In genomic region chr19:58001895-58002369, GRCh38 we compare ENCODE assay signal across 9 cellular contexts. TPM values are rescaled to one million over a fixed set of nuclear protein-coding genes. Genes with fewer than 3 reads are reported as not detected.
DNase-seq lines count a peak whose midpoint lies in the region; ATAC-seq and TF ChIP-seq lines count a peak whose summit lies in the region.
"Had no signal": no experiment of that assay in that cellular context is flagged by ENCODE, and none has a peak within 500 bp of the region (broad histone marks: within the 10 kb centered on the region; RNA-seq: fewer than 3 reads in every experiment).

No MANE protein-coding gene starts in this region.

- peaks cover 7 to 15% of the 10 kb centered on the region in 2 donors for H3K9me3 Mint-ChIP-seq in effector memory CD8-positive, alpha-beta T cell
- peaks cover 0 to 25% (median 4%) of the 10 kb centered on the region in 7 donors for H3K9me3 Mint-ChIP-seq in naive B cell

- H3K27ac Mint-ChIP-seq in effector memory CD8-positive, alpha-beta T cell: peak overlapping the region; percentile 86 to 97
- H3K27ac Mint-ChIP-seq in naive B cell: peak overlapping the region; percentile 83 to 96 (median 94)

- H3K4me3 Mint-ChIP-seq in effector memory CD8-positive, alpha-beta T cell: peak overlapping the region; percentile 82 to 89
- H3K4me3 Mint-ChIP-seq in naive B cell: peak overlapping the region; percentile 85 to 96 (median 92)

- TF ChIP-seq CTCF in 22Rv1 (IDR thresholded peaks at IDR 0.05) (no peak), Peyer's patch (IDR thresholded peaks at IDR 0.05) (no peak)

- no peaks in the 10 kb centered on the region for H3K27me3 ChIP-seq in Peyer's patch

- ATAC-seq in GM18907 (IDR thresholded peaks at IDR 0.05; ENCODE audit: unreplicated experiment) (peak; percentile 21), naive B cell (ENCODE audit: low read depth in 2 of 2) (peak; percentile 3 to 7), HG03442 (IDR thresholded peaks at IDR 0.05; ENCODE audit: unreplicated experiment) (no peak)
- ATAC-seq in effector memory CD8-positive, alpha-beta T cell (replicated peaks): peak; percentile 15

- peaks cover 0 to 3% (median 0%) of the 10 kb centered on the region in 4 donors for H3K4me1 ChIP-seq in Peyer's patch

- H3K4me3 ChIP-seq in Peyer's patch: peak overlapping the region; percentile 76 to 99 (median 86)

- H3K9me3 ChIP-seq in Peyer's patch: peaks cover 0 to 51% (median 18%) of the 10 kb centered on the region in 4 donors

- TF ChIP-seq POLR2A in Peyer's patch (IDR thresholded peaks at IDR 0.05): no peak

- H3K36me3 ChIP-seq in Peyer's patch: peaks cover 0 to 59% (median 0%) of the 10 kb centered on the region in 3 donors

- DNase-seq in Peyer's patch (peak in 1 of 3 donors; percentile 48), naive B cell (no peak), HT-29 (ENCODE audit: low spot score) (no peak), NCI-H1105 (lab: John Stamatoyannopoulos, UW) (no peak)
- peak in 1 of 3 experiments; percentile 2 for DNase-seq in effector memory CD8-positive, alpha-beta T cell

- no peaks in the 10 kb centered on the region for H3K27me3 Mint-ChIP-seq in effector memory CD8-positive, alpha-beta T cell
- H3K27me3 Mint-ChIP-seq in naive B cell: no peaks in the 10 kb centered on the region

- H3K36me3 Mint-ChIP-seq in effector memory CD8-positive, alpha-beta T cell (ENCODE audit: insufficient read depth): peaks cover 44% of the 10 kb centered on the region
- peaks cover 22 to 48% of the 10 kb centered on the region in 2 donors for H3K36me3 Mint-ChIP-seq in naive B cell

- H3K4me1 Mint-ChIP-seq in effector memory CD8-positive, alpha-beta T cell (ENCODE audit: low read depth in 2 of 2): peaks cover 17 to 18% of the 10 kb centered on the region in 2 donors
- H3K4me1 Mint-ChIP-seq in naive B cell: peaks cover 33 to 60% (median 58%) of the 10 kb centered on the region in 3 donors

- H3K27ac ChIP-seq in 22Rv1 (peak overlapping the region; percentile 74), Peyer's patch (peak overlapping the region; percentile 88 to 94 (median 90))

RNA-seq across cellular contexts. Expression of gene ZNF606, which starts 0.7 kb away (rescaled TPM):
- 10 to 100 TPM; 18.4 to 29.7 (median 20.3) TPM for total RNA-seq in Peyer's patch
- 10 to 100 TPM in 3 of 6 donors, 1 to 10 TPM in 3; 6.1 to 16.0 (median 9.3) TPM for polyA plus RNA-seq in naive B cell (ENCODE audit: low read depth in 6 of 6)
- not detected in 2 replicates for total RNA-seq in HT-29 (2014; rRNA removed; shearing (Covaris generic))

RNA-seq across cellular contexts. Expression of gene C19orf18, which starts 27.6 kb away (rescaled TPM):
- total RNA-seq in Peyer's patch: 1 to 10 TPM in 2 of 4 donors, not detected in 2; 3.1 to 4.0 TPM
- polyA plus RNA-seq in naive B cell (ENCODE audit: low read depth in 6 of 6): under 1 TPM in 4 of 6 donors, not detected in 2; 0.41 to 0.89 (median 0.57) TPM
- total RNA-seq in HT-29 (2014; rRNA removed; shearing (Covaris generic)): not detected in 2 replicates
- total RNA-seq: lung microvascular endothelial cell had no signal

RNA-seq across cellular contexts. Expression of gene ZSCAN1, which starts 31.9 kb away (rescaled TPM):
- not detected for total RNA-seq in Peyer's patch
- polyA plus RNA-seq in naive B cell (ENCODE audit: low read depth in 6 of 6): not detected
- total RNA-seq in HT-29 (2014; rRNA removed; shearing (Covaris generic)): not detected in 2 replicates

RNA-seq across cellular contexts. Expression of gene ZNF256, which starts 54.4 kb away (rescaled TPM):
- total RNA-seq in Peyer's patch: 1 to 10 TPM; 2.7 to 6.2 (median 6.0) TPM
- polyA plus RNA-seq in naive B cell (ENCODE audit: low read depth in 6 of 6): 10 to 100 TPM in 5 of 6 donors, 1 to 10 TPM in 1; 9.1 to 20.6 (median 13.9) TPM
- not detected in 2 replicates for total RNA-seq in HT-29 (2014; rRNA removed; shearing (Covaris generic))

RNA-seq across cellular contexts. Expression of gene ZNF135, which starts 57.1 kb away (rescaled TPM):
- 1 to 10 TPM; 1.2 to 6.6 (median 4.0) TPM for total RNA-seq in Peyer's patch
- polyA plus RNA-seq in naive B cell (ENCODE audit: low read depth in 6 of 6): 10 to 100 TPM in 1 of 6 donors, 1 to 10 TPM in 4, not detected in 1; 4.2 to 11.1 (median 5.6) TPM
- not detected in 2 replicates for total RNA-seq in HT-29 (2014; rRNA removed; shearing (Covaris generic))

Comparison
In these comparisons a context has a peak if more than half of its experiments do, and no peak if none do; other contexts are left out.
1. RNA of gene ZNF606, which starts 0.7 kb away (total RNA-seq): 18.4 to 29.7 TPM in Peyer's patch; not detected in HT-29; every median in the first group is over 10 times any median in the second.